Comparison of ENCODE assay signal across 8 cellular contexts in the genomic region with DNA sequence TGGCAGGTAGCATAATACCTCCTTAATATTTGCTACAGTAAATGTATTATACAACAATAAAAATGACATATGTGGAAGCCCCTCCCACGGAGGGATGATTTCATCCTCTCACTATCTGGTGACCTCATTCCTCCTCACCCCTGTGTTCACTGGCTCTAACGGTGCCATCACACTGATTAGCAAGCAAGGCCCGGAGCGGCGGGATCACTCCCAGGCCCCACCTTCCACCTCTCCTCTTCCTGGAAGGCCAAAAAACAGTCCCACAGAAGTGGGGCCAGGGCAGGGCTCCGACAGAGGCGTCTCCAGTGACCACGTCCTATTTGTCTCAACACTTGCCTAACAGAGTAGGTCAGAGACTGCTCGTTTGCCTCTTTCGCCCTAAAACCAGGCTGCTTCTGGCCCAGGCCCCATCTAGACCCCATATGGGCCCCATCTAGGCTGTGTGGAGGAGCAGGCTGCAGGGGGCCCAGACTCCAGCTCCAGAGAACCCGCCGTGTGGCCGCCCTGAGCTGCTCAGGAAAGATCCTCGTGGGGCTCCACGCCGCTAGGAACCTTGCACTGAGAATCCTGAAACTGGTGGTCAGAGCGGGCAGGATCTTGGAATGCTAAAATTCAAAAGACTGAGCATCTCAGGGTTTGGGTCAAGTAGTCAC. TPM values are rescaled to one million over a fixed set of nuclear protein-coding genes. Genes with fewer than 3 reads are reported as not detected.
DNase-seq lines count a peak whose midpoint lies in the region; ATAC-seq and TF ChIP-seq lines count a peak whose summit lies in the region.

No MANE protein-coding gene starts in this region.

- H3K4me1 ChIP-seq in psoas muscle, result no peaks in the 10 kb centered on the region

- POLR2A ChIA-PET in GM10248 (lab: Yijun Ruan, JAX), result no interaction called here

- WGBS in psoas muscle, 3 donors, result 55 to 67% (median 58%) methylated on average over 17 of the region's 17 CpGs

- no peaks in the 10 kb centered on the region for H3K9me3 ChIP-seq in psoas muscle

- peak in 1 of 4 donors; percentile 14 for ATAC-seq in psoas muscle
- ATAC-seq in GM21381 (IDR thresholded peaks at IDR 0.05; ENCODE audit: unreplicated experiment), result no peak
- ATAC-seq in GM19328 (IDR thresholded peaks at IDR 0.05; ENCODE audit: unreplicated experiment), result no peak

- CTCF ChIA-PET in GM10248 (lab: Yijun Ruan, JAX), result interaction anchor here (0.7 to 16.1 kb wide), 5 partner anchors 13 to 188 kb away, joined by 3 to 235 read pairs (median 3); no protein-coding TSS in a partner anchor

- DNase-seq in DMS53 (lab: John Stamatoyannopoulos, UW), result peak; percentile 51
- no peak for DNase-seq in DMS53 treated with DMSO at 0.1 percent for 48 hours (lab: John Stamatoyannopoulos, UW; ENCODE audit: unreplicated experiment)
- DNase-seq in activated CD4-positive, alpha-beta T cell treated with anti-CD3 and anti-CD28 coated beads, Interleukin-2, amount 50 U/mL, for 4 hours, result peak; percentile 53
- peak; percentile 41 for DNase-seq in epithelial cell of prostate (ENCODE audit: low read depth, low spot score)
- peak in 1 of 2 donors; percentile 52 for DNase-seq in psoas muscle
- DNase-seq in GM10248 (ENCODE audit: extremely low spot score), result no peak

- H3K27me3 ChIP-seq in psoas muscle (ENCODE audit: insufficient read depth in 3 of 3, low read length in 2 of 3), result no peaks in the 10 kb centered on the region

- peak overlapping the region; percentile 59 for H3K27ac ChIP-seq in epithelial cell of prostate
- peak overlapping the region; percentile 8 for H3K27ac ChIP-seq in psoas muscle

- no peak overlapping the region for H3K4me3 ChIP-seq in psoas muscle

- H3K36me3 ChIP-seq in psoas muscle (ENCODE audit: insufficient read depth in 1 of 2, low read depth in 1 of 2), result no peaks in the 10 kb centered on the region

- intact Hi-C loops in psoas muscle (cut with DNase I), result no loop called here

- TF ChIP-seq CTCF in psoas muscle (IDR thresholded peaks at IDR 0.05) (no peak), GM10248 (IDR thresholded peaks at IDR 0.05; ENCODE audit: control extremely low read depth, extremely low read depth, low read depth, missing control alignments) (no peak)

RNA-seq across cellular contexts. Expression of gene SELPLG, which starts 3.7 kb away (rescaled TPM):
- total RNA-seq in psoas muscle, result 1 to 10 TPM; 1.5 to 2.3 (median 1.8) TPM
- 1 to 10 TPM in 2 of 3 donors, under 1 TPM in 1; 0.62 to 3.8 (median 1.2) TPM for polyA plus RNA-seq in psoas muscle

RNA-seq across cellular contexts. Expression of gene TMEM119, which starts 32.1 kb away (rescaled TPM):
- 1 to 10 TPM in 2 of 4 donors, under 1 TPM in 2; 0.25 to 2.6 (median 0.68) TPM for total RNA-seq in psoas muscle
- under 1 TPM; 0.31 to 0.99 (median 0.34) TPM for polyA plus RNA-seq in psoas muscle

Comparison
In these comparisons a context has a peak if more than half of its experiments do, and no peak if none do; other contexts are left out.
1. DNase-seq: peak in DMS53 (single experiment), activated CD4-positive, alpha-beta T cell treated with anti-CD3 and anti-CD28 coated beads, Interleukin-2, amount 50 U/mL, for 4 hours (2 of 2) and epithelial cell of prostate (single experiment); none in DMS53 treated with DMSO at 0.1 percent for 48 hours (single experiment) and GM10248 (single experiment).